Comparison of ENCODE assay signal across 11 cellular contexts in genomic region chr1:153730468-153730988, GRCh38. TPM values are rescaled to one million over a fixed set of nuclear protein-coding genes. Genes with fewer than 3 reads are reported as not detected.
DNase-seq lines count a peak whose midpoint lies in the region; ATAC-seq and TF ChIP-seq lines count a peak whose summit lies in the region.
"Had no signal": no experiment of that assay in that cellular context is flagged by ENCODE, and none has a peak within 500 bp of the region (broad histone marks: within the 10 kb centered on the region; RNA-seq: fewer than 3 reads in every experiment).

No MANE protein-coding gene starts in this region.

- peak overlapping the region; percentile 32 to 92 for H3K4me3 Mint-ChIP-seq in activated T-cell treated with anti-CD3 and anti-CD28 coated beads, Interleukin-2, amount 50 U/mL, for 72 hours
- peak overlapping the region in 4 of 5 donors; percentile 27 to 45 (median 37) for H3K4me3 Mint-ChIP-seq in immature natural killer cell

- H3K9me3 Mint-ChIP-seq in activated T-cell treated with anti-CD3 and anti-CD28 coated beads, Interleukin-2, amount 50 U/mL, for 72 hours: no peaks in the 10 kb centered on the region
- H3K9me3 Mint-ChIP-seq in immature natural killer cell: no peaks in the 10 kb centered on the region

- H3K36me3 ChIP-seq in PC-9 (ENCODE audit: low read depth) (no peaks in the 10 kb centered on the region), suprapubic skin (peaks cover 3% of the 10 kb centered on the region)

- H3K27me3 ChIP-seq in PC-9 (ENCODE audit: insufficient read depth, low read depth) (no peaks in the 10 kb centered on the region), suprapubic skin (no peaks in the 10 kb centered on the region)

- no peaks in the 10 kb centered on the region for H3K9me2 ChIP-seq in PC-9 (ENCODE audit: insufficient read depth)

- no TSS peak for BruUV-seq in PC-9 (replicated peaks; lab: Mats Ljungman, UMichigan)

- TF ChIP-seq CTCF in PC-9 (conservative IDR thresholded peaks at IDR 0.05) (no peak), suprapubic skin (IDR thresholded peaks at IDR 0.05) (no peak)

- 54% methylated on average over 5 of the region's 5 CpGs for WGBS in suprapubic skin

- no peak for DNase-seq in activated T-cell treated with anti-CD3 and anti-CD28 coated beads, Interleukin-2, amount 50 U/mL, for 72 hours
- DNase-seq in activated T-cell treated with anti-CD3 and anti-CD28 coated beads, Interleukin-2, amount 50 U/mL, for 1 hour: no peak
- no peak for DNase-seq in PC-9
- no peak for DNase-seq in immature natural killer cell
- no peak for DNase-seq in suprapubic skin (ENCODE audit: low spot score in 2 of 2)
- DNase-seq in NCI-H1436 treated with DMSO at 0.1 percent for 48 hours (lab: John Stamatoyannopoulos, UW): no peak
- DNase-seq in NCI-H510A treated with DMSO at 0.1 percent for 48 hours (lab: John Stamatoyannopoulos, UW): no peak
- DNase-seq: Kasumi-1, NCI-H2171 had no signal

- peak overlapping the region; percentile 98; the same call in 1 of the 2 replicates for H3K4me2 ChIP-seq in PC-9

- TF ChIP-seq POLR2A in suprapubic skin (IDR thresholded peaks at IDR 0.05): no peak

- H3K27ac ChIP-seq in PC-9 (no peak overlapping the region), suprapubic skin (peak overlapping the region; percentile 29)

- no peak for TF ChIP-seq EP300 in suprapubic skin (IDR thresholded peaks at IDR 0.05)

- H3K4me3 ChIP-seq in PC-9: no peak overlapping the region
- no peak overlapping the region for H3K4me3 ChIP-seq in suprapubic skin

- H3K36me3 Mint-ChIP-seq in activated T-cell treated with anti-CD3 and anti-CD28 coated beads, Interleukin-2, amount 50 U/mL, for 72 hours (ENCODE audit: insufficient read depth in 2 of 2): peaks cover 3 to 5% of the 10 kb centered on the region in 2 donors
- peaks cover 0 to 9% (median 5%) of the 10 kb centered on the region in 3 donors for H3K36me3 Mint-ChIP-seq in immature natural killer cell

- no peak overlapping the region for H2AFZ ChIP-seq in PC-9

- peaks cover 21% of the 10 kb centered on the region for H3K4me1 ChIP-seq in PC-9 (replicated peaks; ENCODE audit: insufficient read depth)
- peaks cover 32% of the 10 kb centered on the region for H3K4me1 ChIP-seq in suprapubic skin

- POLR2A ChIA-PET in PC-9 (lab: Charles Lee; ENCODE audit: unreplicated experiment): interaction anchor here (0.6 kb wide), 1 partner anchor 441 kb away, joined by 7 read pairs; no protein-coding TSS in a partner anchor

- H3F3A ChIP-seq in PC-9 (ENCODE audit: insufficient read depth, low read depth): peaks cover 23% of the 10 kb centered on the region; the same call in 1 of the 2 replicates

- peak overlapping the region; percentile 84 for H3K27ac Mint-ChIP-seq in activated T-cell treated with anti-CD3 and anti-CD28 coated beads, Interleukin-2, amount 50 U/mL, for 72 hours
- peak overlapping the region; percentile 52 to 84 (median 58) for H3K27ac Mint-ChIP-seq in immature natural killer cell

- ATAC-seq in activated T-cell treated with anti-CD3 and anti-CD28 coated beads, Interleukin-2, amount 50 U/mL, for 72 hours (replicated peaks in 1 of 2): no peak
- ATAC-seq in GM19395 (IDR thresholded peaks at IDR 0.05; ENCODE audit: unreplicated experiment): no peak
- ATAC-seq: HCT116 had no signal

- CTCF ChIA-PET in PC-9 (lab: Charles Lee): no interaction called here

- no peaks in the 10 kb centered on the region for H4K20me1 ChIP-seq in PC-9 (ENCODE audit: insufficient read depth)

- H3K4me1 Mint-ChIP-seq in activated T-cell treated with anti-CD3 and anti-CD28 coated beads, Interleukin-2, amount 50 U/mL, for 72 hours (ENCODE audit: low read depth): peaks cover 55% of the 10 kb centered on the region
- peaks cover 25 to 47% of the 10 kb centered on the region in 2 donors for H3K4me1 Mint-ChIP-seq in immature natural killer cell

- H3K9me3 ChIP-seq in PC-9 (ENCODE audit: insufficient read depth, low read depth) (no peaks in the 10 kb centered on the region), suprapubic skin (no peaks in the 10 kb centered on the region)

- intact Hi-C loops in PC-9 (cut with micrococcal nuclease; ENCODE audit: unreplicated experiment): no loop called here

- peaks cover 50% of the 10 kb centered on the region for H3K79me2 ChIP-seq in PC-9 (ENCODE audit: low read depth)

- H3K27me3 Mint-ChIP-seq in activated T-cell treated with anti-CD3 and anti-CD28 coated beads, Interleukin-2, amount 50 U/mL, for 72 hours (ENCODE audit: low read depth): no peaks in the 10 kb centered on the region
- H3K27me3 Mint-ChIP-seq in immature natural killer cell (ENCODE audit: low read depth in 3 of 3): peaks cover 4 to 7% (median 5%) of the 10 kb centered on the region in 3 donors

RNA-seq across cellular contexts. Expression of gene INTS3, which starts 2.7 kb away (rescaled TPM):
- total RNA-seq in activated T-cell treated with anti-CD3 and anti-CD28 coated beads, Interleukin-2, amount 50 U/mL, for 72 hours: 10 to 100 TPM; 62.6 to 70.8 TPM
- total RNA-seq in PC-9 (2021) (62.5 and 91.7 TPM in 2 replicates), suprapubic skin (10 to 100 TPM; 38.3 to 75.4 (median 43.9) TPM)
- 10 to 100 TPM in 1 of 3 donors, 1 to 10 TPM in 2; 7.5 to 14.5 (median 7.9) TPM for polyA plus RNA-seq in immature natural killer cell

RNA-seq across cellular contexts. Expression of gene SLC27A3, which starts 44.7 kb away (rescaled TPM):
- total RNA-seq in activated T-cell treated with anti-CD3 and anti-CD28 coated beads, Interleukin-2, amount 50 U/mL, for 72 hours: 1 to 10 TPM; 5.6 to 8.3 TPM
- total RNA-seq in PC-9 (2021) (14.4 and 17.1 TPM in 2 replicates), suprapubic skin (10 to 100 TPM; 18.3 to 72.3 (median 39.6) TPM)
- polyA plus RNA-seq in immature natural killer cell: 10 to 100 TPM; 38.3 to 89.0 (median 54.3) TPM

RNA-seq across cellular contexts. Expression of gene NPR1, which starts 52.0 kb away (rescaled TPM):
- total RNA-seq in activated T-cell treated with anti-CD3 and anti-CD28 coated beads, Interleukin-2, amount 50 U/mL, for 72 hours: under 1 TPM; 0.07 to 0.29 TPM
- total RNA-seq in PC-9 (2021): 0.53 and 0.98 TPM in 2 replicates
- not detected for polyA plus RNA-seq in immature natural killer cell
- 10 to 100 TPM in 1 of 4 donors, 1 to 10 TPM in 3; 4.7 to 19.2 (median 6.9) TPM for total RNA-seq in suprapubic skin

RNA-seq across cellular contexts. Expression of gene ILF2, which starts 59.7 kb away (rescaled TPM):
- total RNA-seq in activated T-cell treated with anti-CD3 and anti-CD28 coated beads, Interleukin-2, amount 50 U/mL, for 72 hours: 100 to 1,000 TPM; 245 to 312 TPM
- total RNA-seq in PC-9 (2021) (131 and 145 TPM in 2 replicates), suprapubic skin (100 to 1,000 TPM in 3 of 4 donors, 10 to 100 TPM in 1; 68.2 to 149 (median 127) TPM)
- 100 to 1,000 TPM; 162 to 221 (median 164) TPM for polyA plus RNA-seq in immature natural killer cell
